ENCODE assay signal across 10 cellular contexts in genomic region chr17:15463363-15463762, GRCh38. TPM values are rescaled to one million over a fixed set of nuclear protein-coding genes. Genes with fewer than 3 reads are reported as not detected.
DNase-seq lines count a peak whose midpoint lies in the region; ATAC-seq and TF ChIP-seq lines count a peak whose summit lies in the region.
"Had no signal": no experiment of that assay in that cellular context is flagged by ENCODE, and none has a peak within 500 bp of the region (broad histone marks: within the 10 kb centered on the region; RNA-seq: fewer than 3 reads in every experiment).

No MANE protein-coding gene starts in this region.

- H3K4me1 ChIP-seq in stomach smooth muscle (ENCODE audit: control insufficient read depth, insufficient read depth, low read length) = peaks cover 28% of the 10 kb centered on the region
- H3K4me1 ChIP-seq in MM.1S (ENCODE audit: low read length) = no peaks in the 10 kb centered on the region

- H3K36me3 ChIP-seq in stomach smooth muscle (ENCODE audit: control insufficient read depth in 2 of 2, insufficient read depth in 2 of 2, low read length in 2 of 2) (no peaks in the 10 kb centered on the region), MM.1S (replicated peaks; ENCODE audit: insufficient read depth, low read length) (no peaks in the 10 kb centered on the region)

- no peak overlapping the region for H2AFZ ChIP-seq in MM.1S (ENCODE audit: low read length)

- H3K4me1 Mint-ChIP-seq in HFFc6 (ENCODE audit: low read depth) = peaks cover 20% of the 10 kb centered on the region

- peak overlapping the region; percentile 62 for H3K27ac Mint-ChIP-seq in HFFc6

- H3K9ac ChIP-seq in stomach smooth muscle (ENCODE audit: low read length in 2 of 2) (no peak overlapping the region), MM.1S (ENCODE audit: low read length) (no peak overlapping the region)

- no peaks in the 10 kb centered on the region for H3F3A ChIP-seq in MM.1S (ENCODE audit: insufficient read depth, low read length)

- H3K9me2 ChIP-seq in MM.1S (replicated peaks; ENCODE audit: insufficient read depth, low read length) = no peaks in the 10 kb centered on the region

- no peaks in the 10 kb centered on the region for H3K27me3 ChIP-seq in stomach smooth muscle (ENCODE audit: control insufficient read depth in 1 of 2, insufficient read depth in 2 of 2, low read length in 2 of 2)
- no peaks in the 10 kb centered on the region for H3K27me3 ChIP-seq in MM.1S (replicated peaks; ENCODE audit: insufficient read depth, low read length)

- ATAC-seq in HG03045 (IDR thresholded peaks at IDR 0.05; ENCODE audit: unreplicated experiment) (no peak), HG03025 (IDR thresholded peaks at IDR 0.05; ENCODE audit: low FRiP score, unreplicated experiment) (no peak), HG02763 (IDR thresholded peaks at IDR 0.05; ENCODE audit: unreplicated experiment) (no peak)

- H3K27ac ChIP-seq in stomach smooth muscle (ENCODE audit: low read length) = peak overlapping the region; percentile 41
- H3K27ac ChIP-seq in MM.1S (ENCODE audit: low read length) = no peak overlapping the region

- H3K4me3 Mint-ChIP-seq in HFFc6 = no peak overlapping the region
- H3K4me3 Mint-ChIP-seq: naive B cell had no signal

- H3K36me3 Mint-ChIP-seq in HFFc6 (ENCODE audit: low read depth) = no peaks in the 10 kb centered on the region; the same call in 1 of the 2 replicates

- H3K4me3 ChIP-seq in stomach smooth muscle (ENCODE audit: low read length in 2 of 2) (peak overlapping the region in 1 of 2 donors; percentile 15), MM.1S (ENCODE audit: low read length) (no peak overlapping the region)

- peaks cover 7% of the 10 kb centered on the region; the same call in 1 of the 2 replicates for H3K27me3 Mint-ChIP-seq in HFFc6 (ENCODE audit: insufficient read depth)
- H3K27me3 Mint-ChIP-seq: naive B cell had no signal

- H4K20me1 ChIP-seq in MM.1S (ENCODE audit: insufficient read depth, low read length) = no peaks in the 10 kb centered on the region

- no peak for TF ChIP-seq CTCF in HFFc6 (IDR thresholded peaks at IDR 0.05)
- no peak for TF ChIP-seq CTCF in MM.1S (IDR thresholded peaks at IDR 0.05; ENCODE audit: low read length)

- H3K9me3 Mint-ChIP-seq in HFFc6 = no peaks in the 10 kb centered on the region

- DNase-seq in HFFc6 = peak; percentile 77
- DNase-seq in cerebellar cortex (ENCODE audit: low spot score) = peak; percentile 16
- peak; percentile 56 for DNase-seq in kidney glomerular epithelial cell (lab: John Stamatoyannopoulos, UW)
- DNase-seq in MM.1S = no peak
- DNase-seq: activated effector memory CD4-positive, alpha-beta T cell treated with anti-CD3 and anti-CD28 coated beads, Interleukin-2, amount 50 U/mL, for 16 hours; naive B cell had no signal

- H3K79me2 ChIP-seq in MM.1S (ENCODE audit: low read length) = no peaks in the 10 kb centered on the region

- H3K4me2 ChIP-seq in MM.1S (ENCODE audit: low read depth, low read length) = no peak overlapping the region

- H3K9me3 ChIP-seq in stomach smooth muscle (ENCODE audit: control insufficient read depth in 2 of 2, low read length in 2 of 2) (no peaks in the 10 kb centered on the region), MM.1S (replicated peaks; ENCODE audit: insufficient read depth, low read length) (no peaks in the 10 kb centered on the region)

RNA-seq across cellular contexts. Expression of gene CDRT4, which starts 4.1 kb away (rescaled TPM):
- 1 to 10 TPM in 5 of 6 experiments, under 1 TPM in 1; 0.60 to 2.5 (median 1.3) TPM for total RNA-seq in HFFc6 (2021; fragmentation: NEBNext Ultra II Directional; extraction: Animal tissue kit (Norgen Biotek cat#: 25700))
